Comparison of ENCODE assay signal across 2 cellular contexts in the genomic region with DNA sequence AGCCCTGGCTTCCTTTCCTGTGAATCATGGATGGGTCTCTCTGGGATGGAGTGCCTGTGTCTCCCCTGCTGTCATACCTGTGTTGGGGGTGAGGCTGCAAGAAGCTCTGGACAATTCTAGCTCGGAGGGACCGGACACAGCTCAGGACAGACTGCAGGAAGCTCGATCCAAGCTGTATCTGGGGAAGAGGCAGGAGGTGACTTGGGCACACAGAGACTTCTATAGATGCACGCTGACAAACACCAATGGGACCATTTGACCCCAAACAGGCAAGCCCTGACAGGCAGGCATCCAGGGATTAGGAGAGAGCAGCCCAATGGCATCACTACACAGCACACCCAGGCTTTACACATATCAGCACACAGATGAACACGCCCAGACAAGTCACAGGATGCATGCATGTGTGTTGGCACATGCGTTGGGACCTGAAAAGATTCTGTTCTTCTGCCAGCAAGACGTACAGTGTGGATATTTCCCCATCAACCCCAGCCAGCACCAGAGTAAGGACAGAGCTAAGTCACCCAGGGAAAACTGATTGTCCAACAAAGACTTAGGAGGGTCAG.
TF ChIP-seq lines count a peak whose summit lies in the region.

No MANE protein-coding gene starts in this region.

TF ChIP-seq in GM12878, 131 proteins besides CTCF, POLR2A, EP300 and RAD21:
- TF ChIP-seq TCF12 (IDR thresholded peaks at IDR 0.05; ENCODE audit: low read depth, low read length) (no peak), FOXK2 (IDR thresholded peaks at IDR 0.05) (no peak), IRF4 (IDR thresholded peaks at IDR 0.05; ENCODE audit: low read depth, low read length) (no peak), ETV6 (conservative IDR thresholded peaks at IDR 0.05 in 1 of 2, IDR thresholded peaks at IDR 0.05 in 1 of 2; ENCODE audit: borderline replicate concordance in 1 of 2, low read depth in 1 of 2) (no peak), RFX5 (IDR thresholded peaks at IDR 0.05; ENCODE audit: low read depth, low read length) (no peak), RELA (IDR thresholded peaks at IDR 0.05; ENCODE audit: borderline replicate concordance, partially characterized antibody) (no peak), NFYA (IDR thresholded peaks at IDR 0.05; ENCODE audit: borderline replicate concordance, low read depth, low read length) (no peak), TARDBP (IDR thresholded peaks at IDR 0.05; ENCODE audit: borderline replicate concordance) (no peak), SUPT20H (IDR thresholded peaks at IDR 0.05; ENCODE audit: borderline replicate concordance, control insufficient read depth, low read depth, low read length) (no peak), SMC3 (IDR thresholded peaks at IDR 0.05; ENCODE audit: borderline replicate concordance, low read length) (no peak)
- TF ChIP-seq, protein P1, sequence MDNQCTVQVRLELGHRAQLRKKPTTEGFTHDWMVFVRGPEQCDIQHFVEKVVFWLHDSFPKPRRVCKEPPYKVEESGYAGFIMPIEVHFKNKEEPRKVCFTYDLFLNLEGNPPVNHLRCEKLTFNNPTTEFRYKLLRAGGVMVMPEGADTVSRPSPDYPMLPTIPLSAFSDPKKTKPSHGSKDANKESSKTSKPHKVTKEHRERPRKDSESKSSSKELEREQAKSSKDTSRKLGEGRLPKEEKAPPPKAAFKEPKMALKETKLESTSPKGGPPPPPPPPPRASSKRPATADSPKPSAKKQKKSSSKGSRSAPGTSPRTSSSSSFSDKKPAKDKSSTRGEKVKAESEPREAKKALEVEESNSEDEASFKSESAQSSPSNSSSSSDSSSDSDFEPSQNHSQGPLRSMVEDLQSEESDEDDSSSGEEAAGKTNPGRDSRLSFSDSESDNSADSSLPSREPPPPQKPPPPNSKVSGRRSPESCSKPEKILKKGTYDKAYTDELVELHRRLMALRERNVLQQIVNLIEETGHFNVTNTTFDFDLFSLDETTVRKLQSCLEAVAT (IDR thresholded peaks at IDR 0.05): no peak
- TF ChIP-seq, protein P2, sequence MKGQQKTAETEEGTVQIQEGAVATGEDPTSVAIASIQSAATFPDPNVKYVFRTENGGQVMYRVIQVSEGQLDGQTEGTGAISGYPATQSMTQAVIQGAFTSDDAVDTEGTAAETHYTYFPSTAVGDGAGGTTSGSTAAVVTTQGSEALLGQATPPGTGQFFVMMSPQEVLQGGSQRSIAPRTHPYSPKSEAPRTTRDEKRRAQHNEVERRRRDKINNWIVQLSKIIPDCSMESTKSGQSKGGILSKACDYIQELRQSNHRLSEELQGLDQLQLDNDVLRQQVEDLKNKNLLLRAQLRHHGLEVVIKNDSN (IDR thresholded peaks at IDR 0.05; ENCODE audit: borderline replicate concordance, extremely low read length, insufficient read depth, low read depth, low read length): no peak
- TF ChIP-seq, protein P3, sequence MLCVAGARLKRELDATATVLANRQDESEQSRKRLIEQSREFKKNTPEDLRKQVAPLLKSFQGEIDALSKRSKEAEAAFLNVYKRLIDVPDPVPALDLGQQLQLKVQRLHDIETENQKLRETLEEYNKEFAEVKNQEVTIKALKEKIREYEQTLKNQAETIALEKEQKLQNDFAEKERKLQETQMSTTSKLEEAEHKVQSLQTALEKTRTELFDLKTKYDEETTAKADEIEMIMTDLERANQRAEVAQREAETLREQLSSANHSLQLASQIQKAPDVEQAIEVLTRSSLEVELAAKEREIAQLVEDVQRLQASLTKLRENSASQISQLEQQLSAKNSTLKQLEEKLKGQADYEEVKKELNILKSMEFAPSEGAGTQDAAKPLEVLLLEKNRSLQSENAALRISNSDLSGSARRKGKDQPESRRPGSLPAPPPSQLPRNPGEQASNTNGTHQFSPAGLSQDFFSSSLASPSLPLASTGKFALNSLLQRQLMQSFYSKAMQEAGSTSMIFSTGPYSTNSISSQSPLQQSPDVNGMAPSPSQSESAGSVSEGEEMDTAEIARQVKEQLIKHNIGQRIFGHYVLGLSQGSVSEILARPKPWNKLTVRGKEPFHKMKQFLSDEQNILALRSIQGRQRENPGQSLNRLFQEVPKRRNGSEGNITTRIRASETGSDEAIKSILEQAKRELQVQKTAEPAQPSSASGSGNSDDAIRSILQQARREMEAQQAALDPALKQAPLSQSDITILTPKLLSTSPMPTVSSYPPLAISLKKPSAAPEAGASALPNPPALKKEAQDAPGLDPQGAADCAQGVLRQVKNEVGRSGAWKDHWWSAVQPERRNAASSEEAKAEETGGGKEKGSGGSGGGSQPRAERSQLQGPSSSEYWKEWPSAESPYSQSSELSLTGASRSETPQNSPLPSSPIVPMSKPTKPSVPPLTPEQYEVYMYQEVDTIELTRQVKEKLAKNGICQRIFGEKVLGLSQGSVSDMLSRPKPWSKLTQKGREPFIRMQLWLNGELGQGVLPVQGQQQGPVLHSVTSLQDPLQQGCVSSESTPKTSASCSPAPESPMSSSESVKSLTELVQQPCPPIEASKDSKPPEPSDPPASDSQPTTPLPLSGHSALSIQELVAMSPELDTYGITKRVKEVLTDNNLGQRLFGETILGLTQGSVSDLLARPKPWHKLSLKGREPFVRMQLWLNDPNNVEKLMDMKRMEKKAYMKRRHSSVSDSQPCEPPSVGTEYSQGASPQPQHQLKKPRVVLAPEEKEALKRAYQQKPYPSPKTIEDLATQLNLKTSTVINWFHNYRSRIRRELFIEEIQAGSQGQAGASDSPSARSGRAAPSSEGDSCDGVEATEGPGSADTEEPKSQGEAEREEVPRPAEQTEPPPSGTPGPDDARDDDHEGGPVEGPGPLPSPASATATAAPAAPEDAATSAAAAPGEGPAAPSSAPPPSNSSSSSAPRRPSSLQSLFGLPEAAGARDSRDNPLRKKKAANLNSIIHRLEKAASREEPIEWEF (IDR thresholded peaks at IDR 0.05; ENCODE audit: insufficient replicate concordance, low read depth, low read length): no peak

TF ChIP-seq in H1, 55 proteins besides CTCF, POLR2A, EP300 and RAD21:
- no peak for TF ChIP-seq SP4 (IDR thresholded peaks at IDR 0.05; ENCODE audit: low read length)
- TF ChIP-seq CHD2 (IDR thresholded peaks at IDR 0.05; ENCODE audit: low read length): no peak
- no peak for TF ChIP-seq ZNF274 (IDR thresholded peaks at IDR 0.05; ENCODE audit: borderline replicate concordance, extremely low read depth, low read length)
- TF ChIP-seq CREB1 (IDR thresholded peaks at IDR 0.05): no peak
- TF ChIP-seq RXRA (IDR thresholded peaks at IDR 0.05; ENCODE audit: insufficient read depth, low read depth, low read length): no peak
- no peak for TF ChIP-seq KDM5A (IDR thresholded peaks at IDR 0.05; ENCODE audit: low read length)
- TF ChIP-seq EGR1 (IDR thresholded peaks at IDR 0.05; ENCODE audit: borderline replicate concordance, low read depth, low read length): no peak
